2 cellular contexts compared by ENCODE assay signal in the genomic region with DNA sequence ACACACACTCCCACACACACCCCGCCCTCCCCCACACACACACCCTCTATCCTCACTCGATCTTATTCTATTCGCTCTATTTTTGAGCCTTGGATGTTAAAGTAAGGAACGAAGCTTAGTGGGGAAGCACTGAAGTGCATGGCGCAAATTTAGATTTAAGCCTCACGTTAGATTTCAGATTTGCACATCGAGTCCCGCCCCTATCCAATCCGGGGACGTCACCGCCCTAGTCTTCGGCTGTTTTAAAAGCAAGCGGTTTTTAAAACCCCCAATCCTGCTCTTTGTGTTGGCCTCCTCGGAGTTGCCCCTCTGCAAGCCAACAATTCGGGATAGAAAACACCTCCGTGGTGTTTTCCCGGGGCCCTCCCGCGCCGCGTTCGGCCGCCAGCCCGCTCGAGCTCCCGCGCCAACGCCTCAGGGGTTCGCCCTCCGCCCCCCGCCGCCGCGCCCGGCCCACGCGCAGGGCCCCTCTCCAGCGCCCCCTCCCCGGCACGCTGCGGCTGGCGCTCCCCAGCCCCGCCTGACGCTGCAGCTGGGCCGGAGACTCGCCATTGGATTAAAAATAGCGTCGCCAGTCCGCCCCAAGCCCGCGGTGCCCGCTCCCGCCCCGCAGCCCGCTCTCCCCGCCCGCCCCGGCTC.
A peak's percentile ranks its signal among the peaks of the same experiment; 100 is the strongest.
TF ChIP-seq lines count a peak whose summit lies in the region.

A gene with protein sequence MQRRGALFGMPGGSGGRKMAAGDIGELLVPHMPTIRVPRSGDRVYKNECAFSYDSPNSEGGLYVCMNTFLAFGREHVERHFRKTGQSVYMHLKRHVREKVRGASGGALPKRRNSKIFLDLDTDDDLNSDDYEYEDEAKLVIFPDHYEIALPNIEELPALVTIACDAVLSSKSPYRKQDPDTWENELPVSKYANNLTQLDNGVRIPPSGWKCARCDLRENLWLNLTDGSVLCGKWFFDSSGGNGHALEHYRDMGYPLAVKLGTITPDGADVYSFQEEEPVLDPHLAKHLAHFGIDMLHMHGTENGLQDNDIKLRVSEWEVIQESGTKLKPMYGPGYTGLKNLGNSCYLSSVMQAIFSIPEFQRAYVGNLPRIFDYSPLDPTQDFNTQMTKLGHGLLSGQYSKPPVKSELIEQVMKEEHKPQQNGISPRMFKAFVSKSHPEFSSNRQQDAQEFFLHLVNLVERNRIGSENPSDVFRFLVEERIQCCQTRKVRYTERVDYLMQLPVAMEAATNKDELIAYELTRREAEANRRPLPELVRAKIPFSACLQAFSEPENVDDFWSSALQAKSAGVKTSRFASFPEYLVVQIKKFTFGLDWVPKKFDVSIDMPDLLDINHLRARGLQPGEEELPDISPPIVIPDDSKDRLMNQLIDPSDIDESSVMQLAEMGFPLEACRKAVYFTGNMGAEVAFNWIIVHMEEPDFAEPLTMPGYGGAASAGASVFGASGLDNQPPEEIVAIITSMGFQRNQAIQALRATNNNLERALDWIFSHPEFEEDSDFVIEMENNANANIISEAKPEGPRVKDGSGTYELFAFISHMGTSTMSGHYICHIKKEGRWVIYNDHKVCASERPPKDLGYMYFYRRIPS (plus strand): TSS at position 574 of the 639 bp plus-strand sequence. CDS start 186 bp downstream, outside the sequence.

TF ChIP-seq in HCT116, 20 proteins besides CTCF, POLR2A, EP300 and RAD21 (continued from another document):
- TF ChIP-seq, protein P1, sequence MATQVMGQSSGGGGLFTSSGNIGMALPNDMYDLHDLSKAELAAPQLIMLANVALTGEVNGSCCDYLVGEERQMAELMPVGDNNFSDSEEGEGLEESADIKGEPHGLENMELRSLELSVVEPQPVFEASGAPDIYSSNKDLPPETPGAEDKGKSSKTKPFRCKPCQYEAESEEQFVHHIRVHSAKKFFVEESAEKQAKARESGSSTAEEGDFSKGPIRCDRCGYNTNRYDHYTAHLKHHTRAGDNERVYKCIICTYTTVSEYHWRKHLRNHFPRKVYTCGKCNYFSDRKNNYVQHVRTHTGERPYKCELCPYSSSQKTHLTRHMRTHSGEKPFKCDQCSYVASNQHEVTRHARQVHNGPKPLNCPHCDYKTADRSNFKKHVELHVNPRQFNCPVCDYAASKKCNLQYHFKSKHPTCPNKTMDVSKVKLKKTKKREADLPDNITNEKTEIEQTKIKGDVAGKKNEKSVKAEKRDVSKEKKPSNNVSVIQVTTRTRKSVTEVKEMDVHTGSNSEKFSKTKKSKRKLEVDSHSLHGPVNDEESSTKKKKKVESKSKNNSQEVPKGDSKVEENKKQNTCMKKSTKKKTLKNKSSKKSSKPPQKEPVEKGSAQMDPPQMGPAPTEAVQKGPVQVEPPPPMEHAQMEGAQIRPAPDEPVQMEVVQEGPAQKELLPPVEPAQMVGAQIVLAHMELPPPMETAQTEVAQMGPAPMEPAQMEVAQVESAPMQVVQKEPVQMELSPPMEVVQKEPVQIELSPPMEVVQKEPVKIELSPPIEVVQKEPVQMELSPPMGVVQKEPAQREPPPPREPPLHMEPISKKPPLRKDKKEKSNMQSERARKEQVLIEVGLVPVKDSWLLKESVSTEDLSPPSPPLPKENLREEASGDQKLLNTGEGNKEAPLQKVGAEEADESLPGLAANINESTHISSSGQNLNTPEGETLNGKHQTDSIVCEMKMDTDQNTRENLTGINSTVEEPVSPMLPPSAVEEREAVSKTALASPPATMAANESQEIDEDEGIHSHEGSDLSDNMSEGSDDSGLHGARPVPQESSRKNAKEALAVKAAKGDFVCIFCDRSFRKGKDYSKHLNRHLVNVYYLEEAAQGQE (IDR thresholded peaks at IDR 0.05; ENCODE audit: low read depth) = no peak
- 0 out of 2 replicates have a peak, but pooled peaks have one; percentile 23 for TF ChIP-seq SIN3A (IDR thresholded peaks at IDR 0.05; ENCODE audit: low read depth)
- TF ChIP-seq, protein P2, sequence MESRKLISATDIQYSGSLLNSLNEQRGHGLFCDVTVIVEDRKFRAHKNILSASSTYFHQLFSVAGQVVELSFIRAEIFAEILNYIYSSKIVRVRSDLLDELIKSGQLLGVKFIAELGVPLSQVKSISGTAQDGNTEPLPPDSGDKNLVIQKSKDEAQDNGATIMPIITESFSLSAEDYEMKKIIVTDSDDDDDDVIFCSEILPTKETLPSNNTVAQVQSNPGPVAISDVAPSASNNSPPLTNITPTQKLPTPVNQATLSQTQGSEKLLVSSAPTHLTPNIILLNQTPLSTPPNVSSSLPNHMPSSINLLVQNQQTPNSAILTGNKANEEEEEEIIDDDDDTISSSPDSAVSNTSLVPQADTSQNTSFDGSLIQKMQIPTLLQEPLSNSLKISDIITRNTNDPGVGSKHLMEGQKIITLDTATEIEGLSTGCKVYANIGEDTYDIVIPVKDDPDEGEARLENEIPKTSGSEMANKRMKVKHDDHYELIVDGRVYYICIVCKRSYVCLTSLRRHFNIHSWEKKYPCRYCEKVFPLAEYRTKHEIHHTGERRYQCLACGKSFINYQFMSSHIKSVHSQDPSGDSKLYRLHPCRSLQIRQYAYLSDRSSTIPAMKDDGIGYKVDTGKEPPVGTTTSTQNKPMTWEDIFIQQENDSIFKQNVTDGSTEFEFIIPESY (IDR thresholded peaks at IDR 0.05; ENCODE audit: extremely low read depth, insufficient replicate concordance, low read length) = no peak
- peak; percentile 54; the same call in 1 of the 2 replicates for TF ChIP-seq EGR1 (IDR thresholded peaks at IDR 0.05; ENCODE audit: low read depth)
- no peak for TF ChIP-seq SRF (IDR thresholded peaks at IDR 0.05; ENCODE audit: low read depth)
- TF ChIP-seq TCF7L2 (IDR thresholded peaks at IDR 0.05; ENCODE audit: borderline replicate concordance, extremely low read depth, insufficient read depth, insufficient read length) = no peak
- TF ChIP-seq, protein P3, sequence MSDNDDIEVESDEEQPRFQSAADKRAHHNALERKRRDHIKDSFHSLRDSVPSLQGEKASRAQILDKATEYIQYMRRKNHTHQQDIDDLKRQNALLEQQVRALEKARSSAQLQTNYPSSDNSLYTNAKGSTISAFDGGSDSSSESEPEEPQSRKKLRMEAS (IDR thresholded peaks at IDR 0.05) = peak; percentile 35; the same call in 1 of the 2 replicates
- peak; percentile 39; the same call in 1 of the 2 replicates for TF ChIP-seq CBX3 (IDR thresholded peaks at IDR 0.05; ENCODE audit: low read depth)

TF ChIP-seq in SK-N-SH treated with all-trans-retinoic acid at 6 μM for 48 hours, 23 proteins besides CTCF, POLR2A, EP300 and RAD21 (continued from another document):
- TF ChIP-seq, protein P4, sequence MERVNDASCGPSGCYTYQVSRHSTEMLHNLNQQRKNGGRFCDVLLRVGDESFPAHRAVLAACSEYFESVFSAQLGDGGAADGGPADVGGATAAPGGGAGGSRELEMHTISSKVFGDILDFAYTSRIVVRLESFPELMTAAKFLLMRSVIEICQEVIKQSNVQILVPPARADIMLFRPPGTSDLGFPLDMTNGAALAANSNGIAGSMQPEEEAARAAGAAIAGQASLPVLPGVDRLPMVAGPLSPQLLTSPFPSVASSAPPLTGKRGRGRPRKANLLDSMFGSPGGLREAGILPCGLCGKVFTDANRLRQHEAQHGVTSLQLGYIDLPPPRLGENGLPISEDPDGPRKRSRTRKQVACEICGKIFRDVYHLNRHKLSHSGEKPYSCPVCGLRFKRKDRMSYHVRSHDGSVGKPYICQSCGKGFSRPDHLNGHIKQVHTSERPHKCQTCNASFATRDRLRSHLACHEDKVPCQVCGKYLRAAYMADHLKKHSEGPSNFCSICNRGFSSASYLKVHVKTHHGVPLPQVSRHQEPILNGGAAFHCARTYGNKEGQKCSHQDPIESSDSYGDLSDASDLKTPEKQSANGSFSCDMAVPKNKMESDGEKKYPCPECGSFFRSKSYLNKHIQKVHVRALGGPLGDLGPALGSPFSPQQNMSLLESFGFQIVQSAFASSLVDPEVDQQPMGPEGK (CRISPR knock-in tag; IDR thresholded peaks at IDR 0.05; ENCODE audit: borderline replicate concordance) = no peak
- TF ChIP-seq GLIS3 (CRISPR knock-in tag; IDR thresholded peaks at IDR 0.05) (no peak), OSR1 (CRISPR knock-in tag; IDR thresholded peaks at IDR 0.05) (no peak), ZNF70 (CRISPR knock-in tag; IDR thresholded peaks at IDR 0.05) (no peak), TOX (CRISPR knock-in tag; IDR thresholded peaks at IDR 0.05; ENCODE audit: borderline replicate concordance) (no peak), ZFP30 (CRISPR knock-in tag; IDR thresholded peaks at IDR 0.05) (no peak), BACH2 (CRISPR knock-in tag; IDR thresholded peaks at IDR 0.05; ENCODE audit: borderline replicate concordance) (no peak), RARB (CRISPR knock-in tag; IDR thresholded peaks at IDR 0.05) (no peak), ISL1 (CRISPR knock-in tag; IDR thresholded peaks at IDR 0.05) (no peak), CSDC2 (CRISPR knock-in tag; IDR thresholded peaks at IDR 0.05) (no peak), ZNF8 (CRISPR knock-in tag; IDR thresholded peaks at IDR 0.05) (no peak)
- TF ChIP-seq, protein P5, sequence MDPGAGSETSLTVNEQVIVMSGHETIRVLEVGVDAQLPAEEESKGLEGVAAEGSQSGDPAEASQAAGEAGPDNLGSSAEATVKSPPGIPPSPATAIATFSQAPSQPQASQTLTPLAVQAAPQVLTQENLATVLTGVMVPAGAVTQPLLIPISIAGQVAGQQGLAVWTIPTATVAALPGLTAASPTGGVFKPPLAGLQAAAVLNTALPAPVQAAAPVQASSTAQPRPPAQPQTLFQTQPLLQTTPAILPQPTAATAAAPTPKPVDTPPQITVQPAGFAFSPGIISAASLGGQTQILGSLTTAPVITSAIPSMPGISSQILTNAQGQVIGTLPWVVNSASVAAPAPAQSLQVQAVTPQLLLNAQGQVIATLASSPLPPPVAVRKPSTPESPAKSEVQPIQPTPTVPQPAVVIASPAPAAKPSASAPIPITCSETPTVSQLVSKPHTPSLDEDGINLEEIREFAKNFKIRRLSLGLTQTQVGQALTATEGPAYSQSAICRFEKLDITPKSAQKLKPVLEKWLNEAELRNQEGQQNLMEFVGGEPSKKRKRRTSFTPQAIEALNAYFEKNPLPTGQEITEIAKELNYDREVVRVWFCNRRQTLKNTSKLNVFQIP (CRISPR knock-in tag; IDR thresholded peaks at IDR 0.05; ENCODE audit: borderline replicate concordance, low read depth) = no peak
- TF ChIP-seq, protein P6, sequence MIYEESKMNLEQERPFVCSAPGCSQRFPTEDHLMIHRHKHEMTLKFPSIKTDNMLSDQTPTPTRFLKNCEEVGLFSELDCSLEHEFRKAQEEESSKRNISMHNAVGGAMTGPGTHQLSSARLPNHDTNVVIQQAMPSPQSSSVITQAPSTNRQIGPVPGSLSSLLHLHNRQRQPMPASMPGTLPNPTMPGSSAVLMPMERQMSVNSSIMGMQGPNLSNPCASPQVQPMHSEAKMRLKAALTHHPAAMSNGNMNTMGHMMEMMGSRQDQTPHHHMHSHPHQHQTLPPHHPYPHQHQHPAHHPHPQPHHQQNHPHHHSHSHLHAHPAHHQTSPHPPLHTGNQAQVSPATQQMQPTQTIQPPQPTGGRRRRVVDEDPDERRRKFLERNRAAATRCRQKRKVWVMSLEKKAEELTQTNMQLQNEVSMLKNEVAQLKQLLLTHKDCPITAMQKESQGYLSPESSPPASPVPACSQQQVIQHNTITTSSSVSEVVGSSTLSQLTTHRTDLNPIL (CRISPR knock-in tag; IDR thresholded peaks at IDR 0.05; ENCODE audit: low read depth) = no peak
